In genomic region chr3:47324278-47324865, GRCh38 we compare ENCODE assay signal across 8 cellular contexts. TPM values are rescaled to one million over a fixed set of nuclear protein-coding genes. Genes with fewer than 3 reads are reported as not detected.
DNase-seq lines count a peak whose midpoint lies in the region; ATAC-seq and TF ChIP-seq lines count a peak whose summit lies in the region.

No MANE protein-coding gene starts in this region.

- H3K4me1 ChIP-seq in HCT116 (ENCODE audit: control insufficient read depth in 1 of 2, insufficient read depth in 2 of 2, low read length in 2 of 2) = peaks cover 8 to 20% of the 10 kb centered on the region in 2 experiments
- no peaks in the 10 kb centered on the region for H3K4me1 ChIP-seq in OCI-LY3 (ENCODE audit: low read length)
- no peaks in the 10 kb centered on the region for H3K4me1 ChIP-seq in tibial artery

- no peaks in the 10 kb centered on the region for H3K27me3 Mint-ChIP-seq in activated T-cell treated with anti-CD3 and anti-CD28 coated beads, Interleukin-2, amount 50 U/mL, for 4 hours (ENCODE audit: low read depth)

- no peak overlapping the region for H2AFZ ChIP-seq in HCT116 (ENCODE audit: low read depth, low read length, poor library complexity, severe bottlenecking)
- no peak overlapping the region for H2AFZ ChIP-seq in OCI-LY3 (ENCODE audit: low read depth, low read length)
- no peak overlapping the region for H2AFZ ChIP-seq in neural cell (ENCODE audit: low read depth, low read length)

- H3K9me3 ChIP-seq in HCT116 (ENCODE audit: control insufficient read depth in 1 of 2, insufficient read depth in 1 of 2, low read depth in 1 of 2, low read length in 2 of 2) = no peaks in the 10 kb centered on the region
- no peaks in the 10 kb centered on the region for H3K9me3 ChIP-seq in OCI-LY3 (ENCODE audit: insufficient read depth, low read length)
- no peaks in the 10 kb centered on the region for H3K9me3 ChIP-seq in neural cell (ENCODE audit: low read length)
- H3K9me3 ChIP-seq in tibial artery = no peaks in the 10 kb centered on the region

- peaks cover 2% of the 10 kb centered on the region; the same call in 1 of the 2 replicates for H3K79me2 ChIP-seq in HCT116 (ENCODE audit: insufficient read depth, low read length)
- no peaks in the 10 kb centered on the region for H3K79me2 ChIP-seq in OCI-LY3 (ENCODE audit: low read length)
- no peaks in the 10 kb centered on the region for H3K79me2 ChIP-seq in neural cell (replicated peaks; ENCODE audit: insufficient read depth, low read length)

- peaks cover 2% of the 10 kb centered on the region for H3K4me1 Mint-ChIP-seq in activated T-cell treated with anti-CD3 and anti-CD28 coated beads, Interleukin-2, amount 50 U/mL, for 4 hours (ENCODE audit: low read depth)

- no peak for TF ChIP-seq POLR2A in HCT116 (IDR thresholded peaks at IDR 0.05; ENCODE audit: borderline replicate concordance, extremely low read depth, insufficient read depth, insufficient read length)

- RAD21 ChIA-PET in HCT116 (lab: Charles Lee; ENCODE audit: low non-redundant PET in 1 of 2, low total read pairs in 2 of 2, uncharacterized antibody in 2 of 2, unreplicated experiment in 2 of 2) = interaction anchor here (0.6 to 1.1 kb wide), 10 partner anchors 13 to 647 kb away, joined by 3 to 7 read pairs (median 3); no protein-coding TSS in a partner anchor

- H3K4me3 Mint-ChIP-seq in activated T-cell treated with anti-CD3 and anti-CD28 coated beads, Interleukin-2, amount 50 U/mL, for 4 hours = no peak overlapping the region

- peaks cover 29% of the 10 kb centered on the region for H3K36me3 Mint-ChIP-seq in activated T-cell treated with anti-CD3 and anti-CD28 coated beads, Interleukin-2, amount 50 U/mL, for 4 hours (ENCODE audit: insufficient read depth)

- POLR2A ChIA-PET in HCT116 (lab: Charles Lee) = interaction anchor here (0.7 to 1.4 kb wide), 2 partner anchors 130 to 195 kb away, joined by 3 to 4 read pairs; no protein-coding TSS in a partner anchor

- H3K4me2 ChIP-seq in HCT116 (ENCODE audit: low read length) = peak overlapping the region; percentile 67; the same call in 1 of the 2 replicates
- H3K4me2 ChIP-seq in OCI-LY3 (ENCODE audit: low read length) = no peak overlapping the region
- no peak overlapping the region for H3K4me2 ChIP-seq in neural cell (ENCODE audit: low read length)

- peak; percentile 79 for ATAC-seq in HCT116
- ATAC-seq in activated T-cell treated with anti-CD3 and anti-CD28 coated beads, Interleukin-2, amount 50 U/mL, for 4 hours = peak; percentile 41 to 51
- ATAC-seq in GM21515 (IDR thresholded peaks at IDR 0.05; ENCODE audit: unreplicated experiment) = no peak

- H4K20me1 ChIP-seq in HCT116 (ENCODE audit: insufficient read depth) (no peaks in the 10 kb centered on the region), OCI-LY3 (ENCODE audit: insufficient read depth, low read length) (no peaks in the 10 kb centered on the region), neural cell (ENCODE audit: insufficient read depth) (no peaks in the 10 kb centered on the region)

- H3K9me2 ChIP-seq in HCT116 (ENCODE audit: insufficient read depth) (no peaks in the 10 kb centered on the region), neural cell (ENCODE audit: insufficient read depth, low read length) (no peaks in the 10 kb centered on the region)

- H3K27ac ChIP-seq in HCT116 (ENCODE audit: low read depth, low read length) (0 out of 2 replicates have a peak overlapping the region, but pooled peaks have one; percentile 15), OCI-LY3 (ENCODE audit: low read length) (no peak overlapping the region), neural cell (ENCODE audit: low read length) (no peak overlapping the region), tibial artery (no peak overlapping the region)

- peaks cover 3 to 10% of the 10 kb centered on the region in 2 experiments; a peak in 3 of 4 replicates for H3K36me3 ChIP-seq in HCT116 (ENCODE audit: control insufficient read depth in 1 of 2, insufficient read depth in 2 of 2, low read length in 2 of 2)
- H3K36me3 ChIP-seq in OCI-LY3 (replicated peaks; ENCODE audit: low read depth, low read length) = peaks cover 10% of the 10 kb centered on the region
- no peaks in the 10 kb centered on the region for H3K36me3 ChIP-seq in neural cell (ENCODE audit: insufficient read depth, low read length)
- peaks cover 29 to 78% (median 54%) of the 10 kb centered on the region in 3 donors for H3K36me3 ChIP-seq in tibial artery

- intact Hi-C loops in HCT116 (cut with micrococcal nuclease) = loop anchor here (1.0 to 10.0 kb wide), 4 partner anchors 74 to 619 kb away; no protein-coding TSS in a partner anchor
- intact Hi-C loops in tibial artery (cut with DNase I; ENCODE audit: low total_unique reads) = loop anchor here (10.0 kb wide), 1 partner anchor 400 kb away; no protein-coding TSS in a partner anchor

- CTCF ChIA-PET in HCT116 (lab: Charles Lee) = interaction anchor here (0.6 to 2.1 kb wide), 26 partner anchors 10 to 1601 kb away, joined by 3 to 22 read pairs (median 4); partner anchors contain the start of genes KIF9, KLHL18 and NBEAL2

- TF ChIP-seq RAD21 in HCT116 (IDR thresholded peaks at IDR 0.05; ENCODE audit: low read depth) (peak; percentile 85), neural cell (conservative IDR thresholded peaks at IDR 0.05) (peak; percentile 78)

- 0 out of 2 replicates have a peak overlapping the region, but pooled peaks have one; percentile 23 for H3K9ac ChIP-seq in HCT116 (ENCODE audit: low read length)
- H3K9ac ChIP-seq in OCI-LY3 (ENCODE audit: low read length) = no peak overlapping the region
- no peak overlapping the region for H3K9ac ChIP-seq in neural cell (ENCODE audit: low read length)

- no peaks in the 10 kb centered on the region for H3K27me3 ChIP-seq in HCT116 (ENCODE audit: insufficient read depth, low read length)
- no peaks in the 10 kb centered on the region for H3K27me3 ChIP-seq in OCI-LY3 (ENCODE audit: low read depth, low read length)
- H3K27me3 ChIP-seq in neural cell (ENCODE audit: insufficient read depth, low read depth, low read length) = no peaks in the 10 kb centered on the region
- no peaks in the 10 kb centered on the region for H3K27me3 ChIP-seq in tibial artery

- DNase-seq in CD1c-positive myeloid dendritic cell (ENCODE audit: extremely low spot score) (peak; percentile 70), HCT116 (ENCODE audit: low read depth, low spot score) (peak; percentile 48), fibroblast of peridontal ligament (ENCODE audit: extremely low read depth) (peak; percentile 91), tibial artery (peak in 1 of 2 donors; percentile 53)
- DNase-seq in activated T-cell treated with anti-CD3 and anti-CD28 coated beads, Interleukin-2, amount 50 U/mL, for 4 hours = peak; percentile 48

- no peaks in the 10 kb centered on the region for H3F3A ChIP-seq in neural cell (ENCODE audit: insufficient read depth, low read length, poor library complexity, severe bottlenecking)

- no peak for TF ChIP-seq EP300 in neural cell (conservative IDR thresholded peaks at IDR 0.05; ENCODE audit: poor library complexity, severe bottlenecking)

- TF ChIP-seq CTCF in HCT116 (IDR thresholded peaks at IDR 0.05 in 2 of 3, conservative IDR thresholded peaks at IDR 0.05 in 1 of 3; ENCODE audit: borderline replicate concordance in 1 of 3, insufficient read depth in 1 of 3, low read depth in 2 of 3, low read length in 2 of 3) = peak; percentile 69 to 85 (median 81)
- peak; percentile 88 for TF ChIP-seq CTCF in OCI-LY3 (IDR thresholded peaks at IDR 0.05; ENCODE audit: low read depth, low read length)
- TF ChIP-seq CTCF in neural cell (IDR thresholded peaks at IDR 0.05; ENCODE audit: poor library complexity, severe bottlenecking) = peak; percentile 73
- peak; percentile 60 to 64 for TF ChIP-seq CTCF in tibial artery (IDR thresholded peaks at IDR 0.05)

- H3K4me3 ChIP-seq in HCT116 (replicated peaks in 1 of 2; ENCODE audit: low read depth in 1 of 2, low read length in 2 of 2) (no peak overlapping the region), OCI-LY3 (ENCODE audit: low read length) (no peak overlapping the region), neural cell (ENCODE audit: low read length) (no peak overlapping the region), tibial artery (no peak overlapping the region)

- no TSS peak for BruUV-seq in HCT116 (replicated peaks; lab: Mats Ljungman, UMichigan)

- H3K9me3 Mint-ChIP-seq in activated T-cell treated with anti-CD3 and anti-CD28 coated beads, Interleukin-2, amount 50 U/mL, for 4 hours = no peaks in the 10 kb centered on the region

TF ChIP-seq in neural cell, 6 proteins besides CTCF, POLR2A, EP300 and RAD21 (continues in another document):
- TF ChIP-seq EZH2 (IDR thresholded peaks at IDR 0.05; ENCODE audit: borderline replicate concordance, insufficient read depth, low read length, poor library complexity, severe bottlenecking) = no peak
- TF ChIP-seq MXI1 (conservative IDR thresholded peaks at IDR 0.05; ENCODE audit: poor library complexity, severe bottlenecking) = no peak

RNA-seq across cellular contexts. Expression of gene KLHL18, which starts 41.6 kb away (rescaled TPM):
- 32.3 TPM for total RNA-seq in HCT116 (2021; ENCODE audit: unreplicated experiment)
- 16.0 and 31.1 TPM in 2 replicates for polyA plus RNA-seq in HCT116 (2012)
- 10 to 100 TPM; 48.8 to 55.0 (median 52.4) TPM for total RNA-seq in activated T-cell treated with anti-CD3 and anti-CD28 coated beads, Interleukin-2, amount 50 U/mL, for 4 hours
- polyA plus RNA-seq in neural cell = 36.6 and 37.0 TPM in 2 replicates
- polyA minus RNA-seq in neural cell = 61.2 and 61.8 TPM in 2 replicates

RNA-seq across cellular contexts. Expression of gene KIF9, which starts 41.8 kb away (rescaled TPM):
- total RNA-seq in HCT116 (2021; ENCODE audit: unreplicated experiment) = 13.1 TPM
- polyA plus RNA-seq in HCT116 (2012) = 13.5 and 14.0 TPM in 2 replicates
- total RNA-seq in activated T-cell treated with anti-CD3 and anti-CD28 coated beads, Interleukin-2, amount 50 U/mL, for 4 hours = 1 to 10 TPM; 3.2 to 4.8 (median 4.1) TPM
- polyA plus RNA-seq in neural cell = 15.6 and 15.9 TPM in 2 replicates
- polyA minus RNA-seq in neural cell = 2.9 and 4.4 TPM in 2 replicates

RNA-seq across cellular contexts. Expression of gene PTPN23, which starts 56.4 kb away (rescaled TPM):
- 56.5 TPM for total RNA-seq in HCT116 (2021; ENCODE audit: unreplicated experiment)
- 34.9 and 39.5 TPM in 2 replicates for polyA plus RNA-seq in HCT116 (2012)
- total RNA-seq in activated T-cell treated with anti-CD3 and anti-CD28 coated beads, Interleukin-2, amount 50 U/mL, for 4 hours = 10 to 100 TPM; 34.9 to 44.8 (median 42.2) TPM
- 5.4 and 36.2 TPM in 2 replicates for polyA plus RNA-seq in neural cell
- polyA minus RNA-seq in neural cell = 17.8 and 52.8 TPM in 2 replicates
